11 cellular contexts compared by ENCODE assay signal in the genomic region with DNA sequence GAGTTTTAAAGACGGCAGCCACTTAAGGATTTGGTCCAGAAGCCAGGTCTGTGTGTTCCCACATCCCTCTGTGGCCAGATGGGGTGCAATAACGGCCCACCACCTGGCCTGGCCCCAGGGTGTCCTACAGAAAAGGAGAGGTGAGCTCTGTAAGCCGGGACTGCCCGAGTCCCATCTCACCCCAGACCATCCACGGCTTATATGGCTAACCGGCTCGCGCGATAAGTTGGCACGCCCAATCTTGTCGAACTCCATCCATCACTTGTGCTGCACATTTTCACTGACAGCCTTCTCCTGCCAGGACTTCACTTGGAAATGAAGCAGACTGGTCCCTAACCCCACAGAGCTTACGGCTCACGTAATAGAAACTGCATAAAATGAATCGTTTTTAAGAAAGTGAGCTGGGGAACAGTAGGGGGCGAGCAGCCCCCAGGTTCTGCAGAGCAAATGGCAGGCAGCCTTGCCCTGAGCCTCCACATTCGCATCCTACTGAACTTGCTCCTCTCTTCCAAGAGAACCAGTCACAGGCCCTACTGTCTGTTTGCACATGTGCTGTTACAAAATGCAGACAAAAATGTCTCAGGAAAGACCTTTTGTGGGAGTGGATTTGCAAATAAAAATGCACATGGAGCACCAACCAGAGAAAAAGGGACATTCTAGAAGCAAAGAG.
DNase-seq lines count a peak whose midpoint lies in the region; ATAC-seq and TF ChIP-seq lines count a peak whose summit lies in the region.
"Had no signal": no experiment of that assay in that cellular context is flagged by ENCODE, and none has a peak within 500 bp of the region (broad histone marks: within the 10 kb centered on the region; RNA-seq: fewer than 3 reads in every experiment).

No MANE protein-coding gene starts in this region.

- H3K4me2 ChIP-seq in OCI-LY1 (ENCODE audit: low read length), result no peak overlapping the region

- H4K20me1 ChIP-seq in OCI-LY1 (ENCODE audit: insufficient read depth, low read length), result no peaks in the 10 kb centered on the region

- H3K9ac ChIP-seq in OCI-LY1 (ENCODE audit: low read length), result no peak overlapping the region

- H3K27ac ChIP-seq in OCI-LY1 (ENCODE audit: low read depth, low read length, poor library complexity, severe bottlenecking), result peak overlapping the region; percentile 11

- no peaks in the 10 kb centered on the region for H3K9me2 ChIP-seq in OCI-LY1 (ENCODE audit: low read depth, low read length)

- peaks cover under 1% of the 10 kb centered on the region for H3K4me1 Mint-ChIP-seq in endothelial cell (ENCODE audit: unreplicated experiment)

- TF ChIP-seq CTCF in GM12872 (IDR thresholded peaks at IDR 0.05; ENCODE audit: insufficient read depth, low read depth, low read length) (peak; percentile 27; the same call in 1 of the 3 replicates), OCI-LY1 (IDR thresholded peaks at IDR 0.05; ENCODE audit: low read length) (peak; percentile 60), endothelial cell (IDR thresholded peaks at IDR 0.05; ENCODE audit: unreplicated experiment) (no peak)

- peak; percentile 27 for DNase-seq in endothelial cell (ENCODE audit: low spot score)
- peak; percentile 76 for DNase-seq in posterior vena cava (ENCODE audit: low spot score)
- no peak for DNase-seq in COLO668 (lab: John Stamatoyannopoulos, UW; ENCODE audit: unreplicated experiment)
- DNase-seq in NCI-H2227 (lab: John Stamatoyannopoulos, UW; ENCODE audit: unreplicated experiment), result no peak
- DNase-seq: islet precursor cell, NCI-H1417 treated with DMSO at 0.1 percent for 48 hours had no signal

- H3K9me3 Mint-ChIP-seq in endothelial cell (ENCODE audit: unreplicated experiment), result no peaks in the 10 kb centered on the region
- H3K9me3 Mint-ChIP-seq: T-helper 1 cell treated with Interleukin-12 subunit alpha and Interleukin-12 subunit beta and Interleukin-4 antibody, amounts not matched to agents 30 μg/mL and 1 μg/mL, for 36 hours had no signal

- H3K36me3 ChIP-seq in OCI-LY1 (ENCODE audit: insufficient read depth, low read length), result peaks cover 44% of the 10 kb centered on the region

- H3K4me1 ChIP-seq in OCI-LY1 (ENCODE audit: insufficient read depth, low read length, severe bottlenecking), result peaks cover 66% of the 10 kb centered on the region

- peaks cover 13% of the 10 kb centered on the region for H3K9me3 ChIP-seq in OCI-LY1 (ENCODE audit: low read length)

- no peak overlapping the region for H2AFZ ChIP-seq in OCI-LY1 (ENCODE audit: low read length)

- ATAC-seq in HG02884 (IDR thresholded peaks at IDR 0.05; ENCODE audit: unreplicated experiment), result no peak
- no peak for ATAC-seq in GM21360 (IDR thresholded peaks at IDR 0.05; ENCODE audit: unreplicated experiment)

- intact Hi-C loops in posterior vena cava (cut with DNase I), result no loop called here

- peaks cover 34% of the 10 kb centered on the region for H3K79me2 ChIP-seq in OCI-LY1 (ENCODE audit: insufficient read depth, low read length)

- H3K27me3 ChIP-seq in OCI-LY1 (ENCODE audit: insufficient read depth, low read length), result no peaks in the 10 kb centered on the region

- H3K4me3 Mint-ChIP-seq in endothelial cell (ENCODE audit: unreplicated experiment), result no peak overlapping the region
- H3K4me3 Mint-ChIP-seq: T-helper 1 cell treated with Interleukin-12 subunit alpha and Interleukin-12 subunit beta and Interleukin-4 antibody, amounts not matched to agents 30 μg/mL and 1 μg/mL, for 36 hours had no signal

- peaks cover 1% of the 10 kb centered on the region for H3K36me3 Mint-ChIP-seq in endothelial cell (ENCODE audit: low read depth, unreplicated experiment)

- H3K4me3 ChIP-seq in OCI-LY1 (ENCODE audit: low read depth, low read length, poor library complexity, severe bottlenecking), result no peak overlapping the region

- no peak overlapping the region for H3K27ac Mint-ChIP-seq in endothelial cell (ENCODE audit: unreplicated experiment)
- H3K27ac Mint-ChIP-seq: T-helper 1 cell treated with Interleukin-12 subunit alpha and Interleukin-12 subunit beta and Interleukin-4 antibody, amounts not matched to agents 30 μg/mL and 1 μg/mL, for 36 hours had no signal

- H3K27me3 Mint-ChIP-seq in endothelial cell (ENCODE audit: unreplicated experiment), result peaks cover 8% of the 10 kb centered on the region

- no peaks in the 10 kb centered on the region for H3F3A ChIP-seq in OCI-LY1 (ENCODE audit: insufficient read depth, low read length)

Comparison
In these comparisons a context has a peak if more than half of its experiments do, and no peak if none do; other contexts are left out.
1. DNase-seq: peak in endothelial cell (single experiment) and posterior vena cava (single experiment); none in COLO668 (single experiment) and NCI-H2227 (single experiment).